ENCODE assay signal across 13 cellular contexts in the genomic region with DNA sequence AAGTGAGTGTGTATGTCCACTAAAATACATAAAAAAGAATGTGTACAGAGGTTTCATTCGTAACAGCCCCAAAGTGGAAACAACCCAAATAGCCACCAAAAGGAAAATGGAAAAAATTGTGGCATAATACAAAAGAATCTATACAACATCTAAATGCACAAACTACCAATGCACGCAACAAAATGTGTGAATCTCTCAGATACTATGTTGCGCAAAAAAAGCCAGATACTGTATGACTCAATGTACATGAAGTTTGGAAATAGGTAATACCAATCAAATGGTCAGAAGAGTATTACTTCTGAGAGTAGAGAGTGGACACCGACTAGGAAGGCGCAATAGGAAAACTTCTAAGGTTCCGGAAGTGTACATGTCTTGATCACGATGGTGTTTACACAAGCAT. TPM values are rescaled to one million over a fixed set of nuclear protein-coding genes. Genes with fewer than 3 reads are reported as not detected.
A peak's percentile ranks its signal among the peaks of the same experiment; 100 is the strongest.
DNase-seq lines count a peak whose midpoint lies in the region; ATAC-seq and TF ChIP-seq lines count a peak whose summit lies in the region.
"Had no signal": no experiment of that assay in that cellular context is flagged by ENCODE, and none has a peak within 500 bp of the region (broad histone marks: within the 10 kb centered on the region; RNA-seq: fewer than 3 reads in every experiment).

No MANE protein-coding gene starts in this region.

- peaks cover 57% of the 10 kb centered on the region for H3K4me1 Mint-ChIP-seq in activated T-cell treated with anti-CD3 and anti-CD28 coated beads, Interleukin-2, amount 50 U/mL, for 4 hours (ENCODE audit: low read depth)

- peak overlapping the region; percentile 91 for H3K4me3 Mint-ChIP-seq in activated T-cell treated with anti-CD3 and anti-CD28 coated beads, Interleukin-2, amount 50 U/mL, for 4 hours

- peak overlapping the region; percentile 93 for H3K4me2 ChIP-seq in OCI-LY7 (ENCODE audit: low read length)
- peak overlapping the region; percentile 99 for H3K4me2 ChIP-seq in smooth muscle cell

- POLR2A ChIA-PET in OCI-LY7 (lab: Charles Lee), result interaction anchor here (1.2 kb wide), 1 partner anchor 11 kb away, joined by 4 read pairs; no protein-coding TSS in a partner anchor

- BruUV-seq in OCI-LY7 (replicated peaks; lab: Mats Ljungman, UMichigan), result no TSS peak

- DNase-seq in activated T-cell treated with anti-CD3 and anti-CD28 coated beads, Interleukin-2, amount 50 U/mL, for 4 hours, result no peak
- no peak for DNase-seq in activated T-cell treated with anti-CD3 and anti-CD28 coated beads, Interleukin-2, amount 50 U/mL, for 1 hour
- no peak for DNase-seq in OCI-LY7 (ENCODE audit: low spot score)
- no peak for DNase-seq in smooth muscle cell (lab: John Stamatoyannopoulos, UW; ENCODE audit: unreplicated experiment)
- DNase-seq in NCI-H446 treated with DMSO at 0.1 percent for 48 hours (lab: John Stamatoyannopoulos, UW), result no peak
- DNase-seq: adrenal gland, cortex of kidney, NCI-H2081 treated with DMSO at 0.1 percent for 48 hours, tibial artery had no signal

- intact Hi-C loops in OCI-LY7 (cut with micrococcal nuclease; ENCODE audit: unreplicated experiment), result no loop called here

- no peaks in the 10 kb centered on the region for H3K27me3 Mint-ChIP-seq in activated T-cell treated with anti-CD3 and anti-CD28 coated beads, Interleukin-2, amount 50 U/mL, for 4 hours (ENCODE audit: low read depth)

- H3K36me3 ChIP-seq in OCI-LY7 (ENCODE audit: insufficient read depth, low read length), result peaks cover 32% of the 10 kb centered on the region
- H3K36me3 ChIP-seq in endocrine pancreas (ENCODE audit: control insufficient read depth, insufficient read depth, low read length), result no peaks in the 10 kb centered on the region
- peaks cover 3% of the 10 kb centered on the region for H3K36me3 ChIP-seq in smooth muscle cell (ENCODE audit: low read depth)

- CTCF ChIA-PET in OCI-LY7 (lab: Charles Lee; ENCODE audit: unreplicated experiment), result no interaction called here

- H3K27ac ChIP-seq in OCI-LY7 (ENCODE audit: low read depth, low read length, poor library complexity, severe bottlenecking) (no peak overlapping the region), smooth muscle cell (ENCODE audit: low read depth) (no peak overlapping the region)
- H3K27ac ChIP-seq: adrenal gland, HL-60, tibial artery had no signal

- WGBS in smooth muscle cell (ENCODE audit: low lambda C conversion rate), result 95% methylated on average over 7 of the region's 7 CpGs

- H3K4me3 ChIP-seq in OCI-LY7 (ENCODE audit: low read depth, low read length, poor library complexity, severe bottlenecking) (peak overlapping the region; percentile 85), endocrine pancreas (ENCODE audit: control insufficient read depth, insufficient read depth, low read length) (peak overlapping the region; percentile 93), smooth muscle cell (peak overlapping the region; percentile 68)
- H3K4me3 ChIP-seq: adrenal gland had no signal

- TF ChIP-seq CTCF in OCI-LY7 (conservative IDR thresholded peaks at IDR 0.05; ENCODE audit: low read length), result no peak
- TF ChIP-seq CTCF in smooth muscle cell (IDR thresholded peaks at IDR 0.05; ENCODE audit: borderline replicate concordance, insufficient read depth, poor library complexity, severe bottlenecking), result no peak

- ATAC-seq in activated T-cell treated with anti-CD3 and anti-CD28 coated beads, Interleukin-2, amount 50 U/mL, for 4 hours, result no peak
- no peak for ATAC-seq in HG02981 (IDR thresholded peaks at IDR 0.05; ENCODE audit: unreplicated experiment)
- ATAC-seq in HG03159 (IDR thresholded peaks at IDR 0.05; ENCODE audit: unreplicated experiment), result no peak

- H3K27me3 ChIP-seq in endocrine pancreas (ENCODE audit: control insufficient read depth, insufficient read depth, low read length), result no peaks in the 10 kb centered on the region
- no peaks in the 10 kb centered on the region for H3K27me3 ChIP-seq in smooth muscle cell (ENCODE audit: low read depth)
- H3K27me3 ChIP-seq: adrenal gland, tibial artery had no signal

- no peaks in the 10 kb centered on the region for H3F3A ChIP-seq in smooth muscle cell (ENCODE audit: low read depth)

- no peaks in the 10 kb centered on the region for H3K9me3 ChIP-seq in OCI-LY7 (ENCODE audit: low read length)
- no peaks in the 10 kb centered on the region for H3K9me3 ChIP-seq in endocrine pancreas (ENCODE audit: control insufficient read depth, low read length)
- H3K9me3 ChIP-seq in smooth muscle cell (replicated peaks; ENCODE audit: low read depth), result no peaks in the 10 kb centered on the region
- H3K9me3 ChIP-seq: adrenal gland, tibial artery had no signal

- H3K79me2 ChIP-seq in OCI-LY7 (ENCODE audit: insufficient read depth, low read depth, low read length) (peaks cover 25% of the 10 kb centered on the region; the same call in 1 of the 2 replicates), smooth muscle cell (ENCODE audit: low read depth) (peaks cover 26% of the 10 kb centered on the region)

- H3K9ac ChIP-seq in endocrine pancreas (ENCODE audit: control insufficient read depth, insufficient read depth, low read length) (no peak overlapping the region), smooth muscle cell (ENCODE audit: low read depth) (no peak overlapping the region)

- H2AFZ ChIP-seq in OCI-LY7 (ENCODE audit: low read length) (no peak overlapping the region), smooth muscle cell (ENCODE audit: low read depth) (no peak overlapping the region)

- H3K4me1 ChIP-seq in OCI-LY7 (ENCODE audit: insufficient read depth, low read length, poor library complexity, severe bottlenecking), result peaks cover 47% of the 10 kb centered on the region
- H3K4me1 ChIP-seq in endocrine pancreas (ENCODE audit: control insufficient read depth, insufficient read depth, low read length), result peaks cover 19% of the 10 kb centered on the region
- H3K4me1 ChIP-seq in smooth muscle cell (ENCODE audit: low read depth), result peaks cover 16% of the 10 kb centered on the region

- H4K20me1 ChIP-seq in OCI-LY7 (ENCODE audit: insufficient read depth, low read length) (no peaks in the 10 kb centered on the region; the same call in 1 of the 2 replicates), smooth muscle cell (ENCODE audit: low read depth) (peaks cover 27% of the 10 kb centered on the region)

- peaks cover 10% of the 10 kb centered on the region for H3K36me3 Mint-ChIP-seq in activated T-cell treated with anti-CD3 and anti-CD28 coated beads, Interleukin-2, amount 50 U/mL, for 4 hours (ENCODE audit: insufficient read depth)

- no peaks in the 10 kb centered on the region for H3K9me2 ChIP-seq in OCI-LY7 (ENCODE audit: insufficient read depth, low read length)

- no peaks in the 10 kb centered on the region for H3K9me3 Mint-ChIP-seq in activated T-cell treated with anti-CD3 and anti-CD28 coated beads, Interleukin-2, amount 50 U/mL, for 4 hours

RNA-seq across cellular contexts. Expression of gene XPA, which starts 2.4 kb away (rescaled TPM):
- 10 to 100 TPM; 11.3 to 12.6 (median 11.4) TPM for total RNA-seq in activated T-cell treated with anti-CD3 and anti-CD28 coated beads, Interleukin-2, amount 50 U/mL, for 4 hours
- total RNA-seq in OCI-LY7 (2014; rRNA removed; shearing (Covaris generic)), result 15.8 and 17.8 TPM in 2 replicates
- total RNA-seq in OCI-LY7 (2022) (13.7 and 15.7 TPM in 2 replicates), smooth muscle cell (6.5 and 7.5 TPM in 2 replicates)
- polyA plus RNA-seq in smooth muscle cell, result 9.7 and 14.0 TPM in 2 replicates
